7 cellular contexts compared by ENCODE assay signal in genomic region chr7:113986216-113986615, GRCh38.
"Had no signal": no experiment of that assay in that cellular context is flagged by ENCODE, and none has a peak within 500 bp of the region (broad histone marks: within the 10 kb centered on the region; RNA-seq: fewer than 3 reads in every experiment).

No MANE protein-coding gene starts in this region.

- H3K4me3 ChIP-seq: GM12878 had no signal

- DNase-seq: GDM1, GF-D8 had no signal

- FAIRE-seq: GM12878, GM12891, GM12892, GM18507, GM19239 had no signal

- ATAC-seq: GM12878 had no signal
